1 cellular context compared by ENCODE assay signal in the genomic region with DNA sequence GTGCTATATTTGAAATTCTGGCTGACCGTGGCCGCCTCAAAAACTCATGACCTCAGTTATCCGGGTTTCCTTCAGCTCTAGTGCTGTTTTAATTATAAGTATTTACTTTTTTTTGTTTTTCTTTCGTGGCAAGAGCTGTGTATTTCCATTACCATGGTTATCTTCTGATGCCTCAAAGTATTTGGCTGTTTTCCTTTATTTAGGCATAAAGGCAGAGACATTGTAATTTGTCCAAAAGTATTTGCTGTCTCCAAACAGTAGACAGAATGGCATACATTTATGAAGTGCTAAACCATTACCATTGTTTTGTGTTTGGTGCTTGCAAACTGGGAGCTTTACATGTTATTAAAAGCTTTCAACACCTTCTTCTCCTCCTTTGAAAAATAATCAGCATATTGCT.
TF ChIP-seq lines count a peak whose summit lies in the region.

No MANE protein-coding gene starts in this region.

TF ChIP-seq in IMR-90, 13 proteins besides CTCF, POLR2A, EP300 and RAD21:
- no peak for TF ChIP-seq FOS (IDR thresholded peaks at IDR 0.05; ENCODE audit: low read depth, low read length)
- TF ChIP-seq CHD1 (IDR thresholded peaks at IDR 0.05; ENCODE audit: low read depth, low read length) = no peak
- TF ChIP-seq RCOR1 (IDR thresholded peaks at IDR 0.05; ENCODE audit: insufficient replicate concordance, low read length) = no peak
- TF ChIP-seq NFE2L2 (IDR thresholded peaks at IDR 0.05; ENCODE audit: low read depth, low read length) = no peak
- no peak for TF ChIP-seq BHLHE40 (IDR thresholded peaks at IDR 0.05; ENCODE audit: low read depth, low read length)
- no peak for TF ChIP-seq SMC3 (IDR thresholded peaks at IDR 0.05; ENCODE audit: low read depth, low read length)
- no peak for TF ChIP-seq MAFK (IDR thresholded peaks at IDR 0.05; ENCODE audit: low read depth, low read length)
- TF ChIP-seq RFX5 (IDR thresholded peaks at IDR 0.05; ENCODE audit: low read depth, low read length) = no peak
- TF ChIP-seq MAZ (IDR thresholded peaks at IDR 0.05; ENCODE audit: borderline replicate concordance, low read depth, low read length) = no peak
- TF ChIP-seq, protein P1, sequence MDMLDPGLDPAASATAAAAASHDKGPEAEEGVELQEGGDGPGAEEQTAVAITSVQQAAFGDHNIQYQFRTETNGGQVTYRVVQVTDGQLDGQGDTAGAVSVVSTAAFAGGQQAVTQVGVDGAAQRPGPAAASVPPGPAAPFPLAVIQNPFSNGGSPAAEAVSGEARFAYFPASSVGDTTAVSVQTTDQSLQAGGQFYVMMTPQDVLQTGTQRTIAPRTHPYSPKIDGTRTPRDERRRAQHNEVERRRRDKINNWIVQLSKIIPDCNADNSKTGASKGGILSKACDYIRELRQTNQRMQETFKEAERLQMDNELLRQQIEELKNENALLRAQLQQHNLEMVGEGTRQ (IDR thresholded peaks at IDR 0.05; ENCODE audit: low read depth, low read length) = no peak
- TF ChIP-seq, protein P2, sequence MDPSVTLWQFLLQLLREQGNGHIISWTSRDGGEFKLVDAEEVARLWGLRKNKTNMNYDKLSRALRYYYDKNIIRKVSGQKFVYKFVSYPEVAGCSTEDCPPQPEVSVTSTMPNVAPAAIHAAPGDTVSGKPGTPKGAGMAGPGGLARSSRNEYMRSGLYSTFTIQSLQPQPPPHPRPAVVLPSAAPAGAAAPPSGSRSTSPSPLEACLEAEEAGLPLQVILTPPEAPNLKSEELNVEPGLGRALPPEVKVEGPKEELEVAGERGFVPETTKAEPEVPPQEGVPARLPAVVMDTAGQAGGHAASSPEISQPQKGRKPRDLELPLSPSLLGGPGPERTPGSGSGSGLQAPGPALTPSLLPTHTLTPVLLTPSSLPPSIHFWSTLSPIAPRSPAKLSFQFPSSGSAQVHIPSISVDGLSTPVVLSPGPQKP (IDR thresholded peaks at IDR 0.05; ENCODE audit: borderline replicate concordance, low read depth, low read length) = no peak
- TF ChIP-seq MXI1 (IDR thresholded peaks at IDR 0.05; ENCODE audit: borderline replicate concordance, low read depth, low read length) = no peak
- TF ChIP-seq CEBPB (IDR thresholded peaks at IDR 0.05; ENCODE audit: low read depth, low read length) = no peak
